21 cellular contexts compared by ENCODE assay signal in the genomic region with DNA sequence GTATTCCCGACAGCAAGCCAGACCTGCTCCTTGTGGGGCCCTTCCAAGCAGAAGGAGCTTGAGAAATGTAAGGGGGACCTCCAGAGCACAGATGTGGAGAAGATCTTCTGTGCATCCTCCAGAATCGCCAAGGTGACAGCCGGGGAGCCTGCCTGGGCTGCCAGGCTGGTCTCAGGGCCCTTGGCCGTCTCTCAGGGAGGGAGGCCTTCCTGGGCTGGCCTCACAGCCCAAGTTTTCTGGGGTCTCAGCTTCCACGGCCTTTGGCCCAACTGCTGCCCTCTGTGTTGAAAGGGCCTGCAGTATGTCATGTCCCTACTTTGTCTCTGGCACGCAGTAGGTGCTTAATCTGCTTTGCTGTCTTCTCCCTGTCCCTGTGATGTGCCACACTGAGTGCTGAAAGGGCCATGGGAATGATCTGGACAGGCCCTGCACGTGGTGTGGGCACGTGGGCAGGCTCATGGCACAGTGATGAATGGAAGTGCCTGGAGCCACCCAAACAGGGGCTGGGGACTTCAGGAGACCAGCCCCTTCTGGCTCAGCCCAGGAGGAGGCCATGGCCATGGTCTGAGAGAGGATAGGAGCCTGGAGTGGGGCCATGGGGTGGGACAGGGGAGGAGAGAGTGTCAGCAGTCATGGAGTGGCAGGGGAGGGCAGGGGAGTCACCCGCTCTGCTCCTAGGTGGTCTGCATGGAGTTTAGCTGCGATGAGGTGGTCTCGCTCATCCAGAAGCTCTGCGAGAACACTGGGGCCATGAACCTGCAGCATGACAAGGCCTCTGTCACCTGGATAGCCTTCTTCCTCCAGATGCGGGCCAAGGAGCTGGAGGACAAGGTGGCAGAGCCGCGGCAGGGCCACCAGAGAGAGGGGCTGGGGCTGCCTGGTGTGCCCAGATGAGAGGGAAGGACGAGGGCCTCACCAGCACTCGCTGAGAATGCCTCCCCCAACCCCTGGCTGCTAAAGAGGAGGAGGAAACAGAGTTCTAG. TPM values are rescaled to one million over a fixed set of nuclear protein-coding genes. Genes with fewer than 3 reads are reported as not detected.
A peak's percentile ranks its signal among the peaks of the same experiment; 100 is the strongest.
DNase-seq lines count a peak whose midpoint lies in the region; ATAC-seq, FAIRE-seq and TF ChIP-seq lines count a peak whose summit lies in the region.
"Had no signal": no experiment of that assay in that cellular context is flagged by ENCODE, and none has a peak within 500 bp of the region (broad histone marks: within the 10 kb centered on the region; RNA-seq: fewer than 3 reads in every experiment).

No MANE protein-coding gene starts in this region.

- CTCF ChIA-PET in activated CD4-positive, alpha-beta memory T cell treated with anti-CD3 and anti-CD28 coated beads for 36 hours (lab: Charles Lee) = no interaction called here
- CTCF ChIA-PET in activated CD4-positive, alpha-beta memory T cell treated with anti-CD3 and anti-CD28 coated beads, Interleukin-2, amount 10 ng/mL, durations not matched to agents 7 days and 5 days (lab: Charles Lee) = no interaction called here
- CTCF ChIA-PET in H1 (lab: Charles Lee; ENCODE audit: partially characterized antibody) = interaction anchor here (2.6 kb wide), 1 partner anchor 13 kb away, joined by 11 read pairs; no protein-coding TSS in a partner anchor

- intact Hi-C loops in activated CD4-positive, alpha-beta memory T cell treated with anti-CD3 and anti-CD28 coated beads for 36 hours (cut with micrococcal nuclease) = no loop called here
- intact Hi-C loops in transverse colon (cut with DNase I; ENCODE audit: low total_unique reads) = no loop called here

- H2BK120ac ChIP-seq in H1 (replicated peaks; ENCODE audit: low read depth, low read length) = no peak overlapping the region
- no peak overlapping the region for H2BK120ac ChIP-seq in neuronal stem cell (ENCODE audit: low read depth, low read length)

- no peaks in the 10 kb centered on the region for H3K9me3 Mint-ChIP-seq in activated CD4-positive, alpha-beta memory T cell treated with anti-CD3 and anti-CD28 coated beads for 36 hours
- no peaks in the 10 kb centered on the region for H3K9me3 Mint-ChIP-seq in activated CD4-positive, alpha-beta memory T cell treated with anti-CD3 and anti-CD28 coated beads, Interleukin-2, amount 10 ng/mL, durations not matched to agents 7 days and 5 days
- H3K9me3 Mint-ChIP-seq in activated naive CD8-positive, alpha-beta T cell treated with anti-CD3 and anti-CD28 coated beads, Interleukin-2, amount 50 U/mL, for 24 hours = no peaks in the 10 kb centered on the region
- H3K9me3 Mint-ChIP-seq: HFFc6 had no signal

- H3K4me3 ChIP-seq in H1 (ENCODE audit: extremely low read depth in 1 of 4, insufficient read depth in 2 of 4, low read depth in 3 of 4, low read length in 4 of 4) (no peak overlapping the region), neuronal stem cell (ENCODE audit: low read length in 2 of 2) (no peak overlapping the region), transverse colon (no peak overlapping the region)
- H3K4me3 ChIP-seq: BLaER1 treated with 17β-estradiol and CSF1 and Interleukin-3, amounts not matched to agents 10 nM and 100 nM; PC-9 had no signal

- TF ChIP-seq CTCF in H1 (IDR thresholded peaks at IDR 0.05; ENCODE audit: control extremely low read depth in 1 of 3, insufficient read depth in 1 of 3, low read depth in 1 of 3, low read length in 3 of 3) (no peak), transverse colon (IDR thresholded peaks at IDR 0.05) (no peak)

- H2AK5ac ChIP-seq in H1 (ENCODE audit: low read depth, low read length) = no peak overlapping the region
- peak overlapping the region; percentile 49 for H2AK5ac ChIP-seq in neuronal stem cell (ENCODE audit: low read depth, low read length)

- TF ChIP-seq EP300 in H1 (IDR thresholded peaks at IDR 0.05; ENCODE audit: borderline replicate concordance in 1 of 2, low read depth in 2 of 2, low read length in 2 of 2) = no peak
- TF ChIP-seq EP300 in transverse colon (IDR thresholded peaks at IDR 0.05; ENCODE audit: low read depth) = no peak

- no peak overlapping the region for H3K27ac ChIP-seq in H1 (ENCODE audit: low read depth, low read length)
- no peak overlapping the region for H3K27ac ChIP-seq in neuronal stem cell (replicated peaks; ENCODE audit: low read length)
- H3K27ac ChIP-seq in transverse colon = no peak overlapping the region
- H3K27ac ChIP-seq: BLaER1 treated with 17β-estradiol and CSF1 and Interleukin-3, amounts not matched to agents 10 nM and 100 nM; HL-60; KMS-11; PC-9 had no signal

- H4K8ac ChIP-seq in H1 (ENCODE audit: extremely low read depth, insufficient read depth, low read length) (peak overlapping the region; percentile 2; the same call in 1 of the 2 replicates), neuronal stem cell (ENCODE audit: low read depth, low read length) (no peak overlapping the region)

- H3K14ac ChIP-seq in H1 (ENCODE audit: insufficient read length) (no peak overlapping the region), neuronal stem cell (ENCODE audit: low read length) (peak overlapping the region; percentile 42)

- no peak overlapping the region for H3K4me3 Mint-ChIP-seq in activated CD4-positive, alpha-beta memory T cell treated with anti-CD3 and anti-CD28 coated beads for 36 hours
- H3K4me3 Mint-ChIP-seq in activated CD4-positive, alpha-beta memory T cell treated with anti-CD3 and anti-CD28 coated beads, Interleukin-2, amount 10 ng/mL, durations not matched to agents 7 days and 5 days = no peak overlapping the region
- no peak overlapping the region for H3K4me3 Mint-ChIP-seq in activated naive CD8-positive, alpha-beta T cell treated with anti-CD3 and anti-CD28 coated beads, Interleukin-2, amount 50 U/mL, for 24 hours
- H3K4me3 Mint-ChIP-seq: HFFc6 had no signal

- no peak overlapping the region for H3K23ac ChIP-seq in H1 (ENCODE audit: insufficient read length)
- H3K23ac ChIP-seq in neuronal stem cell (ENCODE audit: low read depth, low read length, poor library complexity) = no peak overlapping the region

- H2AFZ ChIP-seq in H1 (ENCODE audit: low read length) = no peak overlapping the region
- H2AFZ ChIP-seq in neuronal stem cell (ENCODE audit: low read length) = no peak overlapping the region
- H2AFZ ChIP-seq: PC-9 had no signal

- no peak overlapping the region for H2BK12ac ChIP-seq in H1 (ENCODE audit: low read depth, low read length)
- no peak overlapping the region for H2BK12ac ChIP-seq in neuronal stem cell (ENCODE audit: low read length)

- H3K4me1 Mint-ChIP-seq in activated CD4-positive, alpha-beta memory T cell treated with anti-CD3 and anti-CD28 coated beads for 36 hours (ENCODE audit: low read depth) = no peaks in the 10 kb centered on the region
- no peaks in the 10 kb centered on the region for H3K4me1 Mint-ChIP-seq in activated CD4-positive, alpha-beta memory T cell treated with anti-CD3 and anti-CD28 coated beads, Interleukin-2, amount 10 ng/mL, durations not matched to agents 7 days and 5 days
- H3K4me1 Mint-ChIP-seq in activated naive CD8-positive, alpha-beta T cell treated with anti-CD3 and anti-CD28 coated beads, Interleukin-2, amount 50 U/mL, for 24 hours = no peaks in the 10 kb centered on the region

- no peak for ATAC-seq in activated naive CD8-positive, alpha-beta T cell treated with anti-CD3 and anti-CD28 coated beads, Interleukin-2, amount 50 U/mL, for 24 hours

- no peak for TF ChIP-seq RAD21 in H1 (IDR thresholded peaks at IDR 0.05 in 1 of 2, conservative IDR thresholded peaks at IDR 0.05 in 1 of 2; ENCODE audit: low read depth in 2 of 2, low read length in 2 of 2)

- no peak overlapping the region for H3K56ac ChIP-seq in H1 (replicated peaks; ENCODE audit: insufficient read length, low read depth, low read length)

- 73% methylated on average over 15 of the region's 17 CpGs; no CpG with 5 or more reads in 1 of the 2 experiments for WGBS in H1 (ENCODE audit: extremely low coverage in 1 of 2, insufficient coverage in 1 of 2, insufficient read length in 1 of 2, insufficient replicate concordance in 2 of 2, low coverage in 1 of 2, low lambda C conversion rate in 2 of 2, missing lambda C conversion rate in 1 of 2), 2 experiments
- WGBS in neuronal stem cell (ENCODE audit: extremely low coverage in 2 of 2, insufficient read length in 2 of 2, insufficient replicate concordance in 1 of 2), 2 donors = no CpG with 5 or more reads among the region's 17 CpGs
- 74 to 85% methylated on average over 6 to 17 of the region's 17 CpGs for WGBS in transverse colon (ENCODE audit: low coverage in 1 of 2), 2 donors

- DNase-seq in activated CD4-positive, alpha-beta memory T cell treated with anti-CD3 and anti-CD28 coated beads for 36 hours = peak; percentile 3
- no peak for DNase-seq in activated CD4-positive, alpha-beta memory T cell treated with anti-CD3 and anti-CD28 coated beads, Interleukin-2, amount 10 ng/mL, durations not matched to agents 7 days and 5 days
- DNase-seq in H1 (ENCODE audit: low read depth in 1 of 2, low spot score in 2 of 2) (no peak), neuronal stem cell (ENCODE audit: low spot score) (no peak), transverse colon (peak; percentile 5), NCI-H1105 treated with DMSO at 0.1 percent for 48 hours (lab: John Stamatoyannopoulos, UW) (no peak), RPMI8226 (no peak)
- DNase-seq in activated naive CD8-positive, alpha-beta T cell treated with anti-CD3 and anti-CD28 coated beads, Interleukin-2, amount 50 U/mL, for 24 hours = no peak
- DNase-seq: 8988T, DMS 273 treated with DMSO at 0.1 percent for 48 hours, HFFc6, NCI-H1092 treated with DMSO at 0.1 percent for 48 hours, NCI-H187 treated with DMSO at 0.1 percent for 48 hours, NCI-H446, NCI-H774, PC-9, Right ventricle myocardium superior had no signal

- no peaks in the 10 kb centered on the region for H3K79me1 ChIP-seq in H1 (ENCODE audit: low read depth, low read length)
- no peaks in the 10 kb centered on the region for H3K79me1 ChIP-seq in neuronal stem cell (ENCODE audit: low read depth, low read length)

- H3K4me1 ChIP-seq in H1 (replicated peaks in 1 of 4; ENCODE audit: control insufficient read depth in 3 of 4, insufficient read depth in 4 of 4, low read length in 3 of 4) (no peaks in the 10 kb centered on the region), neuronal stem cell (ENCODE audit: control insufficient read depth in 2 of 2, insufficient read depth in 1 of 2, low read depth in 1 of 2, low read length in 2 of 2) (peaks cover 0 to 2% of the 10 kb centered on the region in 2 donors), transverse colon (no peaks in the 10 kb centered on the region)

- in situ Hi-C loops in transverse colon (cut with MboI; ENCODE audit: low pct_ligation_motif_present in 1 of 4, low pct_unique_long_range_greater_than_20kb in 1 of 4, low sequenced_read_pairs in 3 of 4) = no loop called here

- H3K27ac Mint-ChIP-seq in activated CD4-positive, alpha-beta memory T cell treated with anti-CD3 and anti-CD28 coated beads for 36 hours = no peak overlapping the region
- no peak overlapping the region for H3K27ac Mint-ChIP-seq in activated CD4-positive, alpha-beta memory T cell treated with anti-CD3 and anti-CD28 coated beads, Interleukin-2, amount 10 ng/mL, durations not matched to agents 7 days and 5 days
- H3K27ac Mint-ChIP-seq in activated naive CD8-positive, alpha-beta T cell treated with anti-CD3 and anti-CD28 coated beads, Interleukin-2, amount 50 U/mL, for 24 hours = no peak overlapping the region
- H3K27ac Mint-ChIP-seq: HFFc6 had no signal

- H4K91ac ChIP-seq in H1 (replicated peaks; ENCODE audit: insufficient read length, low read length) (no peak overlapping the region), neuronal stem cell (ENCODE audit: low read depth, low read length, poor library complexity) (no peak overlapping the region)

- H3K27me3 Mint-ChIP-seq in activated CD4-positive, alpha-beta memory T cell treated with anti-CD3 and anti-CD28 coated beads for 36 hours = peaks cover 3% of the 10 kb centered on the region
- H3K27me3 Mint-ChIP-seq in activated CD4-positive, alpha-beta memory T cell treated with anti-CD3 and anti-CD28 coated beads, Interleukin-2, amount 10 ng/mL, durations not matched to agents 7 days and 5 days = peaks cover 9% of the 10 kb centered on the region
- peaks cover 3% of the 10 kb centered on the region for H3K27me3 Mint-ChIP-seq in activated naive CD8-positive, alpha-beta T cell treated with anti-CD3 and anti-CD28 coated beads, Interleukin-2, amount 50 U/mL, for 24 hours

- FAIRE-seq in H1 (lab: Jason Lieb, UNC) = no peak

- H4K20me1 ChIP-seq in H1 (replicated peaks in 1 of 2; ENCODE audit: control insufficient read depth in 1 of 2, insufficient read depth in 2 of 2, low read length in 2 of 2) = no peaks in the 10 kb centered on the region
- H4K20me1 ChIP-seq: BLaER1 treated with 17β-estradiol and CSF1 and Interleukin-3, amounts not matched to agents 10 nM and 100 nM had no signal

- H3K27me3 ChIP-seq in H1 (replicated peaks in 1 of 4; ENCODE audit: control insufficient read depth in 3 of 4, extremely low read depth in 1 of 4, insufficient read depth in 3 of 4, low read length in 3 of 4) = no peaks in the 10 kb centered on the region
- peaks cover 0 to 3% (median 0%) of the 10 kb centered on the region in 3 experiments for H3K27me3 ChIP-seq in neuronal stem cell (ENCODE audit: control insufficient read depth in 3 of 3, insufficient read depth in 3 of 3, low read depth in 1 of 3, low read length in 3 of 3)
- no peaks in the 10 kb centered on the region for H3K27me3 ChIP-seq in transverse colon
- H3K27me3 ChIP-seq: BLaER1 treated with 17β-estradiol and CSF1 and Interleukin-3, amounts not matched to agents 10 nM and 100 nM had no signal

- no peak overlapping the region for H2BK20ac ChIP-seq in H1 (ENCODE audit: low read length)

- H3K36me3 Mint-ChIP-seq in activated CD4-positive, alpha-beta memory T cell treated with anti-CD3 and anti-CD28 coated beads for 36 hours = no peaks in the 10 kb centered on the region
- H3K36me3 Mint-ChIP-seq in activated CD4-positive, alpha-beta memory T cell treated with anti-CD3 and anti-CD28 coated beads, Interleukin-2, amount 10 ng/mL, durations not matched to agents 7 days and 5 days (ENCODE audit: low read depth) = no peaks in the 10 kb centered on the region
- H3K36me3 Mint-ChIP-seq in activated naive CD8-positive, alpha-beta T cell treated with anti-CD3 and anti-CD28 coated beads, Interleukin-2, amount 50 U/mL, for 24 hours (ENCODE audit: low read depth) = no peaks in the 10 kb centered on the region

- H3K36me3 ChIP-seq in H1 (ENCODE audit: control insufficient read depth in 2 of 4, insufficient read depth in 4 of 4, low read length in 3 of 4) (no peaks in the 10 kb centered on the region), neuronal stem cell (replicated peaks in 1 of 2; ENCODE audit: control insufficient read depth in 2 of 2, insufficient read depth in 2 of 2, low read length in 2 of 2) (no peaks in the 10 kb centered on the region), transverse colon (no peaks in the 10 kb centered on the region)
- H3K36me3 ChIP-seq: BLaER1 treated with 17β-estradiol and CSF1 and Interleukin-3, amounts not matched to agents 10 nM and 100 nM had no signal

- H3K9ac ChIP-seq in H1 (replicated peaks in 1 of 4; ENCODE audit: extremely low read depth in 1 of 4, low read depth in 3 of 4, low read length in 3 of 4) (no peak overlapping the region), neuronal stem cell (ENCODE audit: low read depth, low read length, poor library complexity) (no peak overlapping the region)
- H3K9ac ChIP-seq: KMS-11 had no signal

- TF ChIP-seq POLR2A in H1 (IDR thresholded peaks at IDR 0.05; ENCODE audit: control extremely low read depth in 1 of 2, low read depth in 2 of 2, low read length in 2 of 2) (no peak), transverse colon (IDR thresholded peaks at IDR 0.05) (no peak)

- H2BK5ac ChIP-seq in H1 (ENCODE audit: low read depth, low read length) (no peak overlapping the region), neuronal stem cell (ENCODE audit: low read length) (no peak overlapping the region)

- POLR2A ChIA-PET in activated CD4-positive, alpha-beta memory T cell treated with anti-CD3 and anti-CD28 coated beads for 36 hours (lab: Charles Lee) = no interaction called here
- POLR2A ChIA-PET in activated CD4-positive, alpha-beta memory T cell treated with anti-CD3 and anti-CD28 coated beads, Interleukin-2, amount 10 ng/mL, durations not matched to agents 7 days and 5 days (lab: Charles Lee) = no interaction called here
- POLR2A ChIA-PET in H1 (lab: Charles Lee; ENCODE audit: partially characterized antibody) = no interaction called here

- H3K4ac ChIP-seq in H1 (replicated peaks; ENCODE audit: insufficient read length, low read depth, low read length) (no peak overlapping the region), neuronal stem cell (ENCODE audit: low read length) (no peak overlapping the region)

- no peak overlapping the region for H4K5ac ChIP-seq in H1 (ENCODE audit: insufficient read length, low read depth, low read length)

- H3K9me3 ChIP-seq in H1 (ENCODE audit: insufficient read depth in 2 of 2, low read depth in 1 of 2, low read length in 1 of 2) (no peaks in the 10 kb centered on the region), neuronal stem cell (replicated peaks in 1 of 2; ENCODE audit: control insufficient read depth in 2 of 2, insufficient read depth in 1 of 2, low read depth in 1 of 2, low read length in 2 of 2) (no peaks in the 10 kb centered on the region), transverse colon (no peaks in the 10 kb centered on the region)
- H3K9me3 ChIP-seq: BLaER1 treated with 17β-estradiol and CSF1 and Interleukin-3, amounts not matched to agents 10 nM and 100 nM had no signal

- H3K18ac ChIP-seq in H1 (ENCODE audit: extremely low read depth, low read length) = no peak overlapping the region
- H3K18ac ChIP-seq in neuronal stem cell (ENCODE audit: low read length) = no peak overlapping the region

- no peaks in the 10 kb centered on the region for H3K23me2 ChIP-seq in H1 (ENCODE audit: low read depth, low read length)

- H2BK15ac ChIP-seq in H1 (ENCODE audit: low read length) = no peak overlapping the region
- H2BK15ac ChIP-seq in neuronal stem cell (ENCODE audit: low read length) = peak overlapping the region; percentile 35

- H3K4me2 ChIP-seq in H1 (ENCODE audit: insufficient read depth in 1 of 2, low read depth in 2 of 2, low read length in 2 of 2) (no peak overlapping the region), neuronal stem cell (ENCODE audit: insufficient read depth, low read length, poor library complexity, severe bottlenecking) (no peak overlapping the region)
- H3K4me2 ChIP-seq: KMS-11, PC-9 had no signal

- no peaks in the 10 kb centered on the region for H3K79me2 ChIP-seq in H1 (ENCODE audit: control insufficient read depth in 1 of 2, insufficient read depth in 2 of 2, low read length in 2 of 2)

RNA-seq across cellular contexts. Expression of a gene that starts 35.4 kb away (rescaled TPM):
- 100 to 1,000 TPM in 1 of 2 experiments, 10 to 100 TPM in 1; 98.4 to 102 TPM for total RNA-seq in activated CD4-positive, alpha-beta memory T cell treated with anti-CD3 and anti-CD28 coated beads for 36 hours
- 100 to 1,000 TPM; 126 to 129 TPM for total RNA-seq in activated CD4-positive, alpha-beta memory T cell treated with anti-CD3 and anti-CD28 coated beads, Interleukin-2, amount 10 ng/mL, durations not matched to agents 7 days and 5 days
- total RNA-seq in H1 (2021; fragmentation: NEBNext Ultra II Directional; extraction: Animal tissue kit (Norgen Biotek cat#: 25700)) = 56.6 and 60.5 TPM in 2 replicates
- 39.3 and 49.3 TPM in 2 replicates for polyA plus RNA-seq in H1 (2011; rRNA removed)
- 50.9 TPM for polyA plus RNA-seq in H1 (2011; cell fraction: cytosol; rRNA removed)
- polyA plus RNA-seq in H1 (2011; cell fraction: nucleus; rRNA removed) = 97.3 TPM
- polyA plus RNA-seq in H1 (2012, experiment 1 of 2) = 37.8 to 45.6 TPM (median 39.2 TPM) in 4 replicates
- polyA plus RNA-seq in H1 (2012, experiment 2 of 2) = 9.4 TPM
- polyA plus RNA-seq in H1 (2013, experiment 1 of 2) = 42.7 TPM
- polyA plus RNA-seq in H1 (2013, experiment 2 of 2) = 40.0 TPM
- 157 and 160 TPM in 2 replicates for polyA minus RNA-seq in H1 (2011; rRNA and poly(A)+ RNA removed)
- 51.7 TPM for polyA minus RNA-seq in H1 (2011; cell fraction: cytosol; rRNA and poly(A)+ RNA removed)
- 52.7 TPM for polyA minus RNA-seq in H1 (2011; cell fraction: nucleus; rRNA and poly(A)+ RNA removed)
- polyA plus RNA-seq in neuronal stem cell (2013, experiment 1 of 2) = 60.7 TPM
- 61.4 TPM for polyA plus RNA-seq in neuronal stem cell (2013, experiment 2 of 2)
- total RNA-seq in transverse colon = 10 to 100 TPM in 1 of 4 donors, 1 to 10 TPM in 2, not detected in 1; 1.9 to 29.5 (median 2.1) TPM

RNA-seq across cellular contexts. Expression of a gene that starts 40.8 kb away (rescaled TPM):
- not detected for total RNA-seq in activated CD4-positive, alpha-beta memory T cell treated with anti-CD3 and anti-CD28 coated beads for 36 hours
- total RNA-seq in activated CD4-positive, alpha-beta memory T cell treated with anti-CD3 and anti-CD28 coated beads, Interleukin-2, amount 10 ng/mL, durations not matched to agents 7 days and 5 days = not detected
- not detected in 2 replicates for total RNA-seq in H1 (2021; fragmentation: NEBNext Ultra II Directional; extraction: Animal tissue kit (Norgen Biotek cat#: 25700))
- polyA plus RNA-seq in H1 (2011; rRNA removed) = not detected in 2 replicates
- polyA plus RNA-seq in H1 (2011; cell fraction: cytosol; rRNA removed) = not detected
- not detected for polyA plus RNA-seq in H1 (2011; cell fraction: nucleus; rRNA removed)
- not detected in 4 replicates for polyA plus RNA-seq in H1 (2012, experiment 1 of 2)
- polyA plus RNA-seq in H1 (2012, experiment 2 of 2) = not detected
- not detected for polyA plus RNA-seq in H1 (2013, experiment 1 of 2)
- not detected for polyA plus RNA-seq in H1 (2013, experiment 2 of 2)
- not detected in 2 replicates for polyA minus RNA-seq in H1 (2011; rRNA and poly(A)+ RNA removed)
- polyA minus RNA-seq in H1 (2011; cell fraction: cytosol; rRNA and poly(A)+ RNA removed) = not detected
- not detected for polyA minus RNA-seq in H1 (2011; cell fraction: nucleus; rRNA and poly(A)+ RNA removed)
- not detected for polyA plus RNA-seq in neuronal stem cell (2013, experiment 1 of 2)
- not detected for polyA plus RNA-seq in neuronal stem cell (2013, experiment 2 of 2)
- under 1 TPM in 1 of 4 donors, not detected in 3; 0.14 TPM for total RNA-seq in transverse colon
- total RNA-seq: HFFc6, MCF 10A, Right ventricle myocardium superior had no signal

RNA-seq across cellular contexts. Expression of a gene that starts 58.9 kb away (rescaled TPM):
- total RNA-seq in activated CD4-positive, alpha-beta memory T cell treated with anti-CD3 and anti-CD28 coated beads for 36 hours = not detected
- not detected for total RNA-seq in activated CD4-positive, alpha-beta memory T cell treated with anti-CD3 and anti-CD28 coated beads, Interleukin-2, amount 10 ng/mL, durations not matched to agents 7 days and 5 days
- total RNA-seq in H1 (2021; fragmentation: NEBNext Ultra II Directional; extraction: Animal tissue kit (Norgen Biotek cat#: 25700)) = not detected in 2 replicates
- not detected in 2 replicates for polyA plus RNA-seq in H1 (2011; rRNA removed)
- polyA plus RNA-seq in H1 (2011; cell fraction: cytosol; rRNA removed) = not detected
- polyA plus RNA-seq in H1 (2011; cell fraction: nucleus; rRNA removed) = 0.07 TPM
- polyA plus RNA-seq in H1 (2012, experiment 1 of 2) = not detected in 4 replicates
- polyA plus RNA-seq in H1 (2012, experiment 2 of 2) = not detected
- not detected for polyA plus RNA-seq in H1 (2013, experiment 1 of 2)
- not detected for polyA plus RNA-seq in H1 (2013, experiment 2 of 2)
- not detected in 2 replicates for polyA minus RNA-seq in H1 (2011; rRNA and poly(A)+ RNA removed)
- polyA minus RNA-seq in H1 (2011; cell fraction: cytosol; rRNA and poly(A)+ RNA removed) = not detected
- polyA minus RNA-seq in H1 (2011; cell fraction: nucleus; rRNA and poly(A)+ RNA removed) = not detected
- polyA plus RNA-seq in neuronal stem cell (2013, experiment 1 of 2) = not detected
- polyA plus RNA-seq in neuronal stem cell (2013, experiment 2 of 2) = not detected
- 10 to 100 TPM in 1 of 4 donors, 1 to 10 TPM in 3; 4.4 to 11.3 (median 6.9) TPM for total RNA-seq in transverse colon
- total RNA-seq: HFFc6, MCF 10A, Right ventricle myocardium superior had no signal

Comparison
In these comparisons a context has a peak if more than half of its experiments do, and no peak if none do; other contexts are left out.
1. DNase-seq: peak in activated CD4-positive, alpha-beta memory T cell treated with anti-CD3 and anti-CD28 coated beads for 36 hours (single experiment) and transverse colon (single experiment); none in activated CD4-positive, alpha-beta memory T cell treated with anti-CD3 and anti-CD28 coated beads, Interleukin-2, amount 10 ng/mL, durations not matched to agents 7 days and 5 days (single experiment), H1 (0 of 2), neuronal stem cell (single experiment), activated naive CD8-positive, alpha-beta T cell treated with anti-CD3 and anti-CD28 coated beads, Interleukin-2, amount 50 U/mL, for 24 hours (single experiment), NCI-H1105 treated with DMSO at 0.1 percent for 48 hours (single experiment) and RPMI8226 (single experiment).